ENCODE assay signal across 8 cellular contexts in the genomic region with DNA sequence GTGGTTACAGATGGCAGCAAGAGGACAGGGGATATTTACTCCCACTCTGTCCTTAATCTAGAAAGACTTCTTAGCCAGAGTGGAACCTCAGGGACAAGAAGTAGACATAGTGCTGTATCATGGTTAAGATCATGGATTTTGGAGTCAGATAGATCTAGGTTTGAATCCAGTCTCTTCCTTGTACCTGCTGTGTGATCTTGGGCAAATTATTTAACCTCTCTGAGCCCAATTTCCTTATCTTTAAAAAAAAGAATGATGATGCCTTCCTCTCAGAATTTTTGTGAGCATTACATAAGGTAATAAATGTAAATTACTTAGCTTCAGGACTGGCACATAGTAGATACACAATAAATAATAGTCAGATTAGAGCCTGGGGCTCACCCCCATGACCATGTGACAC.
"Had no signal": no experiment of that assay in that cellular context is flagged by ENCODE, and none has a peak within 500 bp of the region (broad histone marks: within the 10 kb centered on the region; RNA-seq: fewer than 3 reads in every experiment).

No MANE protein-coding gene starts in this region.

- ATAC-seq: GM12878 had no signal

- FAIRE-seq: G401.6, GM12878, GM12891, GM12892, GM18507, GM19239 had no signal

- H3K4me3 ChIP-seq: GM12878 had no signal

- DNase-seq: GDM1, GF-D8 had no signal
